Comparison of ENCODE assay signal across 23 cellular contexts in genomic region chr3:33377489-33377888, GRCh38.
DNase-seq lines count a peak whose midpoint lies in the region; ATAC-seq, FAIRE-seq and TF ChIP-seq lines count a peak whose summit lies in the region.
"Had no signal": no experiment of that assay in that cellular context is flagged by ENCODE, and none has a peak within 500 bp of the region (broad histone marks: within the 10 kb centered on the region; RNA-seq: fewer than 3 reads in every experiment).

No MANE protein-coding gene starts in this region.

- no peak overlapping the region for H2BK15ac ChIP-seq in mesendoderm (replicated peaks; ENCODE audit: low read depth)

- no peak for FAIRE-seq in astrocyte (lab: Jason Lieb, UNC)

- peaks cover 9% of the 10 kb centered on the region for H4K20me1 ChIP-seq in astrocyte (ENCODE audit: insufficient read depth, low read length)

- H3K79me2 ChIP-seq in astrocyte (ENCODE audit: insufficient read depth, low read length) (no peaks in the 10 kb centered on the region), mesendoderm (ENCODE audit: control insufficient read depth, insufficient read depth, low read length) (no peaks in the 10 kb centered on the region)

- H3K27ac Mint-ChIP-seq in astrocyte (ENCODE audit: unreplicated experiment) (peak overlapping the region; percentile 26), osteocyte (ENCODE audit: unreplicated experiment) (no peak overlapping the region)
- H3K27ac Mint-ChIP-seq: activated B cell treated with CpG ODN at 0.5 μM for 24 hours; activated naive CD4-positive, alpha-beta T cell treated with anti-CD3 and anti-CD28 coated beads, Interleukin-2, amount 50 U/mL, for 72 hours; activated T-helper 2 cell treated with anti-CD3 and anti-CD28 coated beads, Interferon-gamma antibody, Interleukin-2, Interleukin-4, amounts not matched to agents 10 μg/mL and 5 μg/mL and 100 μg/mL, durations not matched to agents 14 hours and 24 hours and 36 hours had no signal

- no peak overlapping the region for H3K27ac ChIP-seq in astrocyte (ENCODE audit: low read depth, low read length)
- H3K27ac ChIP-seq in mesendoderm (ENCODE audit: low read depth, low read length) = no peak overlapping the region
- no peak overlapping the region for H3K27ac ChIP-seq in tibial artery
- H3K27ac ChIP-seq: skin epidermis, testis, vagina had no signal

- H2AFZ ChIP-seq in astrocyte (ENCODE audit: low read depth, low read length) = no peak overlapping the region

- POLR2A ChIA-PET in GM10248 (lab: Yijun Ruan, JAX) = no interaction called here

- H3K4me1 Mint-ChIP-seq in astrocyte (ENCODE audit: low read depth, unreplicated experiment) = peaks cover 10% of the 10 kb centered on the region
- peaks cover 4% of the 10 kb centered on the region for H3K4me1 Mint-ChIP-seq in osteocyte (ENCODE audit: unreplicated experiment)

- H4K5ac ChIP-seq in mesendoderm (ENCODE audit: low read length) = no peak overlapping the region

- no peaks in the 10 kb centered on the region for H3K79me1 ChIP-seq in mesendoderm (ENCODE audit: low read length)

- TF ChIP-seq CTCF in GM10248 (IDR thresholded peaks at IDR 0.05; ENCODE audit: control extremely low read depth, extremely low read depth, low read depth, missing control alignments) = peak; percentile 33
- no peak for TF ChIP-seq CTCF in astrocyte (IDR thresholded peaks at IDR 0.05; ENCODE audit: insufficient read depth, low read depth, low read length)
- no peak for TF ChIP-seq CTCF in osteocyte (IDR thresholded peaks at IDR 0.05)
- no peak for TF ChIP-seq CTCF in tibial artery (IDR thresholded peaks at IDR 0.05)

- H3K4me1 ChIP-seq in astrocyte (ENCODE audit: insufficient read depth, low read length) = peaks cover 3% of the 10 kb centered on the region
- H3K4me1 ChIP-seq in mesendoderm (ENCODE audit: control insufficient read depth, low read depth, low read length) = no peaks in the 10 kb centered on the region
- H3K4me1 ChIP-seq in tibial artery = peaks cover 0 to 6% (median 0%) of the 10 kb centered on the region in 4 donors
- H3K4me1 ChIP-seq: testis had no signal

- H3K23ac ChIP-seq in mesendoderm (ENCODE audit: low read length) = no peak overlapping the region

- no peak for DNase-seq in GM10248 (ENCODE audit: extremely low spot score)
- peak; percentile 22 for DNase-seq in H7
- no peak for DNase-seq in astrocyte (ENCODE audit: low read depth)
- peak; percentile 11 for DNase-seq in mesendoderm
- DNase-seq in stimulated activated CD4-positive, alpha-beta T cell treated with anti-CD3 and anti-CD28 coated beads, Interleukin-4, amount 100 ng/mL, for 4 hours = no peak
- DNase-seq in osteocyte (ENCODE audit: extremely low spot score, unreplicated experiment) = no peak
- DNase-seq in left lobe of liver (ENCODE audit: low spot score) = no peak
- no peak for DNase-seq in tibial artery
- DNase-seq: activated B cell treated with CpG ODN at 0.5 μM for 24 hours; activated CD4-positive, alpha-beta T cell treated with anti-CD3 and anti-CD28 coated beads, Interleukin-2, amount 50 U/mL, for 48 hours; activated CD8-positive, alpha-beta memory T cell treated with anti-CD3 and anti-CD28 coated beads, Interleukin-2, amount 50 U/mL, for 4 hours; anterior cingulate cortex; glutamatergic neuron; Kasumi-1; NCI-H1694 treated with DMSO at 0.1 percent for 48 hours; NCI-H69; stimulated activated CD4-positive, alpha-beta T cell treated with anti-CD3 and anti-CD28 coated beads, Interleukin-1b, Interleukin-23, amount 100 ng/mL, for 48 hours; testis had no signal

- no peak overlapping the region for H4K8ac ChIP-seq in mesendoderm (ENCODE audit: low read depth, low read length)

- H3K27me3 ChIP-seq in H7 (ENCODE audit: control insufficient read depth, insufficient read depth, low read length) = no peaks in the 10 kb centered on the region
- no peaks in the 10 kb centered on the region for H3K27me3 ChIP-seq in astrocyte (ENCODE audit: insufficient read depth, low read length)
- no peaks in the 10 kb centered on the region for H3K27me3 ChIP-seq in mesendoderm (ENCODE audit: insufficient read depth, low read length, poor library complexity)
- H3K27me3 ChIP-seq in tibial artery = no peaks in the 10 kb centered on the region
- H3K27me3 ChIP-seq: testis, vagina had no signal

- H3K27me3 Mint-ChIP-seq in astrocyte (ENCODE audit: low read depth, unreplicated experiment) (no peaks in the 10 kb centered on the region), osteocyte (ENCODE audit: unreplicated experiment) (no peaks in the 10 kb centered on the region)
- H3K27me3 Mint-ChIP-seq: activated B cell treated with CpG ODN at 0.5 μM for 24 hours had no signal

- 0 out of 2 replicates have a peak, but pooled peaks cover 2% of the 10 kb centered on the region for H3K36me3 ChIP-seq in H7 (replicated peaks; ENCODE audit: control insufficient read depth, insufficient read depth, low read length)
- H3K36me3 ChIP-seq in astrocyte (ENCODE audit: insufficient read depth, low read length) = peaks cover 6% of the 10 kb centered on the region
- H3K36me3 ChIP-seq in mesendoderm (ENCODE audit: control insufficient read depth, insufficient read depth, low read length) = no peaks in the 10 kb centered on the region
- H3K36me3 ChIP-seq in tibial artery = peaks cover 44 to 80% (median 61%) of the 10 kb centered on the region in 3 donors

- H3K4me3 Mint-ChIP-seq in astrocyte (ENCODE audit: unreplicated experiment) = no peak overlapping the region
- no peak overlapping the region for H3K4me3 Mint-ChIP-seq in osteocyte (ENCODE audit: unreplicated experiment)
- H3K4me3 Mint-ChIP-seq: activated B cell treated with CpG ODN at 0.5 μM for 24 hours; central memory CD8-positive, alpha-beta T cell had no signal

- peaks cover 22% of the 10 kb centered on the region for H3K36me3 Mint-ChIP-seq in astrocyte (ENCODE audit: low read depth, unreplicated experiment)
- H3K36me3 Mint-ChIP-seq in osteocyte (ENCODE audit: unreplicated experiment) = peaks cover 24% of the 10 kb centered on the region
- H3K36me3 Mint-ChIP-seq: activated naive CD4-positive, alpha-beta T cell treated with anti-CD3 and anti-CD28 coated beads, Interleukin-2, amount 50 U/mL, for 72 hours had no signal

- H3K4me3 ChIP-seq in H7 (ENCODE audit: insufficient read depth, low read depth, low read length) (no peak overlapping the region), astrocyte (ENCODE audit: insufficient read depth, low read depth, low read length) (no peak overlapping the region), mesendoderm (ENCODE audit: low read length) (no peak overlapping the region), tibial artery (no peak overlapping the region)
- H3K4me3 ChIP-seq: skin epidermis, testis, vagina had no signal

- H2BK120ac ChIP-seq in mesendoderm (ENCODE audit: low read depth, low read length) = no peak overlapping the region

- CTCF ChIA-PET in GM10248 (lab: Yijun Ruan, JAX) = interaction anchor here (1.6 to 3.5 kb wide), 2 partner anchors 9 to 246 kb away, joined by 4 to 15 read pairs; no protein-coding TSS in a partner anchor

- intact Hi-C loops in tibial artery (cut with DNase I; ENCODE audit: low total_unique reads) = loop anchor here (10.0 kb wide), 1 partner anchor 163 kb away; the partner anchor contains the start of gene SUSD5

- H3K18ac ChIP-seq in mesendoderm (ENCODE audit: low read length) = no peak overlapping the region

- H3K4me2 ChIP-seq in astrocyte (ENCODE audit: low read length) (no peak overlapping the region), mesendoderm (ENCODE audit: low read length) (no peak overlapping the region)

- no CpG with 5 or more reads among the region's 3 CpGs for WGBS in mesendoderm (ENCODE audit: extremely low coverage, insufficient coverage, low lambda C conversion rate)

- H3K9ac ChIP-seq in astrocyte (ENCODE audit: low read length) (no peak overlapping the region), mesendoderm (ENCODE audit: low read length) (no peak overlapping the region)

- no peak overlapping the region for H2AK5ac ChIP-seq in mesendoderm (ENCODE audit: low read length)

- no peak overlapping the region for H3K56ac ChIP-seq in mesendoderm (ENCODE audit: low read length)

- H3K9me3 Mint-ChIP-seq in astrocyte (ENCODE audit: unreplicated experiment) = no peaks in the 10 kb centered on the region
- H3K9me3 Mint-ChIP-seq in osteocyte (ENCODE audit: unreplicated experiment) = no peaks in the 10 kb centered on the region
- H3K9me3 Mint-ChIP-seq: activated B cell treated with CpG ODN at 0.5 μM for 24 hours; activated naive CD4-positive, alpha-beta T cell treated with anti-CD3 and anti-CD28 coated beads, Interleukin-2, amount 50 U/mL, for 72 hours; activated T-helper 2 cell treated with anti-CD3 and anti-CD28 coated beads, Interferon-gamma antibody, Interleukin-2, Interleukin-4, amounts not matched to agents 10 μg/mL and 5 μg/mL and 100 μg/mL, durations not matched to agents 14 hours and 24 hours and 36 hours; central memory CD8-positive, alpha-beta T cell had no signal

- no peak overlapping the region for H2BK5ac ChIP-seq in mesendoderm (ENCODE audit: low read length)

- H3K4ac ChIP-seq in mesendoderm (ENCODE audit: low read depth, low read length) = no peak overlapping the region

- H3K9me3 ChIP-seq in astrocyte (ENCODE audit: insufficient read depth, low read depth, low read length) = no peaks in the 10 kb centered on the region
- H3K9me3 ChIP-seq in tibial artery = no peaks in the 10 kb centered on the region
- H3K9me3 ChIP-seq: testis, vagina had no signal

- ATAC-seq in left lobe of liver = no peak

Comparison
In these comparisons a context has a peak if more than half of its experiments do, and no peak if none do; other contexts are left out.
1. DNase-seq: peak in H7 (single experiment) and mesendoderm (single experiment); none in GM10248 (single experiment), astrocyte (single experiment), stimulated activated CD4-positive, alpha-beta T cell treated with anti-CD3 and anti-CD28 coated beads, Interleukin-4, amount 100 ng/mL, for 4 hours (0 of 2), osteocyte (single experiment), left lobe of liver (single experiment) and tibial artery (0 of 2).